ENCODE assay signal across 34 cellular contexts in the genomic region with DNA sequence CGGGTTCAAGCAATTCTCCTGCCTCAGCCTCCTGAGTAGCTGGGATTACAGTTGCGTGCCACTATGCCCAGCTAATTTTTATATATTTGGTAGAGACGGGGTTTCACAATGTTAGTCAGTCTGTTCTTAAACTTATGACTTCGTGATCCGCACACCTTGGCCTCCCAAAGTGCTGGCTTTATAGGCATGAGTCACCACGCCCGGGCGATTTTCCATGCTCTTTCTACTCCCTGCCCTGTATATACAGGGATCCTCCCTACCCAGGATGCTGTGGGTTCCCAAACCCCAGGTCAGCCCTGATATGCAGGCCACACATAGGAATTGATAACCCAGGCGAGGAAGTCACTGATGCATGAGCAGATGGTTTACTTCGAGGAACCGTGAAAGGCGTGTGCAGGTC. TPM values are rescaled to one million over a fixed set of nuclear protein-coding genes. Genes with fewer than 3 reads are reported as not detected.
"Had no signal": no experiment of that assay in that cellular context is flagged by ENCODE, and none has a peak within 500 bp of the region (broad histone marks: within the 10 kb centered on the region; RNA-seq: fewer than 3 reads in every experiment).

No MANE protein-coding gene starts in this region.

- DNase-seq: effector CD8-positive, alpha-beta T cell; endodermal cell; foreskin fibroblast; gastrocnemius medialis; heart left ventricle; kidney; mucosa of descending colon; naive B cell; stimulated activated CD4-positive, alpha-beta T cell treated with anti-CD3 and anti-CD28 coated beads, Interleukin-12 subunit alpha, Interleukin-12 subunit beta, amount 100 ng/mL, for 4 hours; stimulated activated CD4-positive, alpha-beta T cell treated with anti-CD3 and anti-CD28 coated beads, Interleukin-1b, Interleukin-23, amount 100 ng/mL, for 48 hours; stimulated activated CD4-positive, alpha-beta T cell treated with anti-CD3 and anti-CD28 coated beads, Interleukin-4, amount 100 ng/mL, for 24 hours; stimulated activated naive CD4-positive, alpha-beta T cell treated with Interleukin-2 at 50 U/mL for 16 hours; stomach; testis; tibial artery had no signal

- H3K27ac ChIP-seq: epithelial cell of prostate, gastrocnemius medialis, heart left ventricle, hepatocyte, prostate gland, right atrium auricular region, stomach, testis, tibial artery had no signal

- H3K27me3 ChIP-seq: gastrocnemius medialis, heart left ventricle, hepatocyte, right atrium auricular region, testis, tibial artery had no signal

- H3K9me3 Mint-ChIP-seq: dendritic cell treated with granulocyte-macrophage colony-stimulating factor and Interleukin-4, amounts not matched to agents 40 ng/mL and 50 ng/mL, for 4 days; memory B cell; naive B cell; natural killer cell treated with Interleukin-12 subunit alpha and Interleukin-12 subunit beta and Interleukin-15 and Interleukin-18, amount 100 ng/mL, for 72 hours; stimulated activated effector memory CD8-positive, alpha-beta T cell treated with anti-CD3 and anti-CD28 coated beads, Interleukin-12 subunit alpha, Interleukin-12 subunit beta, amount 100 ng/mL, for 72 hours; type B pancreatic cell had no signal

- H3K27me3 Mint-ChIP-seq: dendritic cell treated with granulocyte-macrophage colony-stimulating factor and Interleukin-4, amounts not matched to agents 40 ng/mL and 50 ng/mL, for 4 days; type B pancreatic cell had no signal

- H3K36me3 Mint-ChIP-seq: memory B cell; naive B cell; natural killer cell treated with Interleukin-12 subunit alpha and Interleukin-12 subunit beta and Interleukin-15 and Interleukin-18, amount 100 ng/mL, for 72 hours; stimulated activated effector memory CD8-positive, alpha-beta T cell treated with anti-CD3 and anti-CD28 coated beads, Interleukin-12 subunit alpha, Interleukin-12 subunit beta, amount 100 ng/mL, for 72 hours; type B pancreatic cell had no signal

- H3K9me3 ChIP-seq: gastrocnemius medialis, heart left ventricle, mucosa of descending colon, prostate gland, right atrium auricular region, stomach, testis, tibial artery had no signal

- H3K4me3 Mint-ChIP-seq: dendritic cell treated with granulocyte-macrophage colony-stimulating factor and Interleukin-4, amounts not matched to agents 40 ng/mL and 50 ng/mL, for 4 days; endodermal cell; memory B cell; naive B cell; natural killer cell treated with Interleukin-12 subunit alpha and Interleukin-12 subunit beta and Interleukin-15 and Interleukin-18, amount 100 ng/mL, for 72 hours; neural crest cell; stimulated activated effector memory CD8-positive, alpha-beta T cell treated with anti-CD3 and anti-CD28 coated beads, Interleukin-12 subunit alpha, Interleukin-12 subunit beta, amount 100 ng/mL, for 72 hours; type B pancreatic cell had no signal

- H3K4me1 Mint-ChIP-seq: memory B cell; naive B cell; neural crest cell; stimulated activated effector memory CD8-positive, alpha-beta T cell treated with anti-CD3 and anti-CD28 coated beads, Interleukin-12 subunit alpha, Interleukin-12 subunit beta, amount 100 ng/mL, for 72 hours had no signal

- H3K79me2 ChIP-seq: hepatocyte had no signal

- H3K4me1 ChIP-seq: gastrocnemius medialis, heart left ventricle, prostate gland, right atrium auricular region, stomach, testis, tibial artery had no signal

- H2AFZ ChIP-seq: hepatocyte had no signal

- H3K4me2 ChIP-seq: hepatocyte, smooth muscle cell had no signal

- H3K36me3 ChIP-seq: gastrocnemius medialis, heart left ventricle, prostate gland, right atrium auricular region, stomach, tibial artery had no signal

- H3K4me3 ChIP-seq: gastrocnemius medialis, heart left ventricle, hepatocyte, lung, mucosa of descending colon, prostate gland, right atrium auricular region, smooth muscle cell, stomach, testis, tibial artery had no signal

- H3K27ac Mint-ChIP-seq: dendritic cell treated with granulocyte-macrophage colony-stimulating factor and Interleukin-4, amounts not matched to agents 40 ng/mL and 50 ng/mL, for 4 days; endodermal cell; memory B cell; naive B cell; natural killer cell treated with Interleukin-12 subunit alpha and Interleukin-12 subunit beta and Interleukin-15 and Interleukin-18, amount 100 ng/mL, for 72 hours; stimulated activated effector memory CD8-positive, alpha-beta T cell treated with anti-CD3 and anti-CD28 coated beads, Interleukin-12 subunit alpha, Interleukin-12 subunit beta, amount 100 ng/mL, for 72 hours; type B pancreatic cell had no signal

RNA-seq across cellular contexts. Expression of a gene that starts 31.3 kb away (rescaled TPM):
- total RNA-seq: endodermal cell; esophagus mucosa; gastrocnemius medialis; heart left ventricle; hepatocyte; kidney; left lobe of liver; liver; lung; mucosa of descending colon; natural killer cell treated with Interleukin-12 subunit alpha and Interleukin-12 subunit beta and Interleukin-15 and Interleukin-18, amount 100 ng/mL, for 72 hours; neural crest cell; osteoblast; prostate gland; right atrium auricular region; sciatic nerve; smooth muscle cell; stomach; subcutaneous adipose tissue; urinary bladder had no signal

RNA-seq across cellular contexts. Expression of a gene that starts 34.8 kb away (rescaled TPM):
- total RNA-seq: endodermal cell; esophagus mucosa; gastrocnemius medialis; heart left ventricle; hepatocyte; kidney; left lobe of liver; liver; lung; mucosa of descending colon; natural killer cell treated with Interleukin-12 subunit alpha and Interleukin-12 subunit beta and Interleukin-15 and Interleukin-18, amount 100 ng/mL, for 72 hours; neural crest cell; osteoblast; prostate gland; right atrium auricular region; sciatic nerve; smooth muscle cell; stomach; subcutaneous adipose tissue; urinary bladder had no signal
